8 cellular contexts compared by ENCODE assay signal in genomic region chr2:44479127-44479887, GRCh38.
DNase-seq lines count a peak whose midpoint lies in the region; ATAC-seq, FAIRE-seq and TF ChIP-seq lines count a peak whose summit lies in the region.

No MANE protein-coding gene starts in this region.

- TF ChIP-seq CTCF in pancreas (IDR thresholded peaks at IDR 0.05): peak; percentile 87 to 99 (median 94)

- H3K9me3 ChIP-seq in GM23248 (ENCODE audit: low read depth) (no peaks in the 10 kb centered on the region), NT2/D1 (ENCODE audit: insufficient read depth, low read length) (no peaks in the 10 kb centered on the region), pancreas (no peaks in the 10 kb centered on the region)

- no peak overlapping the region for H3K27ac ChIP-seq in GM23248
- no peak overlapping the region for H3K27ac ChIP-seq in pancreas

- WGBS in GM23248 (ENCODE audit: low coverage in 1 of 2, low lambda C conversion rate in 2 of 2, missing lambda C conversion rate in 2 of 2), 2 experiments: 21 to 24% methylated on average over 5 of the region's 5 CpGs
- WGBS in pancreas, 2 donors: 20 to 21% methylated on average over 5 of the region's 5 CpGs

- no peak overlapping the region for H3K4me2 ChIP-seq in GM23248 (ENCODE audit: unreplicated experiment)

- H3K27me3 ChIP-seq in GM23248 (replicated peaks; ENCODE audit: insufficient read depth) (no peaks in the 10 kb centered on the region), NT2/D1 (ENCODE audit: insufficient read depth, insufficient read length) (no peaks in the 10 kb centered on the region), pancreas (no peaks in the 10 kb centered on the region)

- H3K4me3 ChIP-seq in GM23248 (no peak overlapping the region), NT2/D1 (ENCODE audit: insufficient read length, low read depth) (no peak overlapping the region), pancreas (no peak overlapping the region)

- no peaks in the 10 kb centered on the region for H3K9me2 ChIP-seq in GM23248 (ENCODE audit: insufficient read depth)

- H3K36me3 ChIP-seq in GM23248 (ENCODE audit: low read depth) (no peaks in the 10 kb centered on the region), NT2/D1 (ENCODE audit: insufficient read depth, insufficient read length, low read length) (no peaks in the 10 kb centered on the region), pancreas (no peaks in the 10 kb centered on the region)

- no peaks in the 10 kb centered on the region for H3K79me2 ChIP-seq in GM23248 (ENCODE audit: insufficient read depth)

- peak; percentile 96 to 100 (median 100) for ATAC-seq in pancreas
- ATAC-seq in GM19397 (IDR thresholded peaks at IDR 0.05; ENCODE audit: unreplicated experiment): no peak

- intact Hi-C loops in pancreas (cut with DNase I): no loop called here

- peak overlapping the region; percentile 49; the same call in 1 of the 2 replicates for H2AFZ ChIP-seq in GM23248

- in situ Hi-C loops in GM23248 (cut with MboI): loop anchor here (10.0 to 25.0 kb wide), 3 partner anchors 233 to 475 kb away; no protein-coding TSS in a partner anchor
- in situ Hi-C loops in KBM-7 (cut with MboI; ENCODE audit: low pct_unique_long_range_greater_than_20kb, low sequenced_read_pairs): no loop called here

- H3F3A ChIP-seq in GM23248 (ENCODE audit: insufficient read depth): no peaks in the 10 kb centered on the region

- H3K9ac ChIP-seq in GM23248: no peak overlapping the region
- H3K9ac ChIP-seq in NT2/D1 (ENCODE audit: insufficient read length, low read depth): no peak overlapping the region

- H4K20me1 ChIP-seq in GM23248 (ENCODE audit: insufficient read depth): no peaks in the 10 kb centered on the region

- DNase-seq in GF-D8 (lab: John Stamatoyannopoulos, UW) (peak; percentile 73), GM23248 (peak; percentile 88), KBM-7 (peak; percentile 88), NT2/D1 (ENCODE audit: low read depth, low spot score) (peak; percentile 84), globus pallidus (ENCODE audit: low spot score) (peak; percentile 85), pancreas (peak in 3 of 6 donors; percentile 28 to 56 (median 28))
- DNase-seq in activated naive CD4-positive, alpha-beta T cell treated with Interleukin-2 at 50 U/mL for 16 hours: peak; percentile 11

- peak; percentile 98 for FAIRE-seq in pancreas (lab: Jason Lieb, UNC)

- no peaks in the 10 kb centered on the region for H3K4me1 ChIP-seq in GM23248 (ENCODE audit: insufficient read depth)
- H3K4me1 ChIP-seq in NT2/D1 (ENCODE audit: insufficient read depth, insufficient read length): no peaks in the 10 kb centered on the region
- H3K4me1 ChIP-seq in pancreas: no peaks in the 10 kb centered on the region
